ENCODE assay signal across 18 cellular contexts in genomic region chr20:63588641-63589041, GRCh38. TPM values are rescaled to one million over a fixed set of nuclear protein-coding genes. Genes with fewer than 3 reads are reported as not detected.
"Had no signal": no experiment of that assay in that cellular context is flagged by ENCODE, and none has a peak within 500 bp of the region (broad histone marks: within the 10 kb centered on the region; RNA-seq: fewer than 3 reads in every experiment).

No MANE protein-coding gene starts in this region.

- DNase-seq: activated CD4-positive, CD25-positive, alpha-beta regulatory T cell treated with anti-CD3 and anti-CD28 coated beads, Interleukin-2, amount 50 U/mL, for 72 hours; activated naive CD4-positive, alpha-beta T cell treated with Interleukin-2 at 50 U/mL for 16 hours; esophagus squamous epithelium; hippocampal formation; left ventricle myocardium superior; mesendoderm; stimulated activated CD4-positive, alpha-beta T cell treated with anti-CD3 and anti-CD28 coated beads, Interleukin-1b, Interleukin-23, amount 100 ng/mL, for 48 hours; T-helper 1 cell; T1000; thyroid gland; uterus had no signal

- H3K9me3 ChIP-seq: ascending aorta, esophagus squamous epithelium, pancreas, thyroid gland, uterus had no signal

- H3K27me3 ChIP-seq: ascending aorta, esophagus squamous epithelium, pancreas, thyroid gland, uterus had no signal

- H3K4me3 ChIP-seq: ascending aorta, esophagus squamous epithelium, pancreas, thyroid gland, uterus had no signal

- H3K4me3 Mint-ChIP-seq: neural crest cell had no signal

- H3K27ac ChIP-seq: ascending aorta, esophagus squamous epithelium, thyroid gland, uterus had no signal

- H3K9me3 Mint-ChIP-seq: neural crest cell had no signal

- FAIRE-seq: colon, keratinocyte, pancreas had no signal

- H3K4me1 ChIP-seq: ascending aorta, esophagus squamous epithelium, pancreas, thyroid gland, uterus had no signal

- H3K36me3 ChIP-seq: uterus had no signal

RNA-seq across cellular contexts. Expression of gene FNDC11, which starts 34.7 kb away (rescaled TPM):
- total RNA-seq: ascending aorta had no signal

RNA-seq across cellular contexts. Expression of gene SRMS, which starts 41.1 kb away (rescaled TPM):
- total RNA-seq: activated CD8-positive, alpha-beta memory T cell treated with anti-CD3 and anti-CD28 coated beads for 36 hours; ascending aorta; esophagus squamous epithelium; fibroblast of villous mesenchyme; left ventricle myocardium superior; neural crest cell; pancreas; thyroid gland; uterus had no signal
- polyA plus RNA-seq: pancreas had no signal

RNA-seq across cellular contexts. Expression of gene PTK6, which starts 51.5 kb away (rescaled TPM):
- total RNA-seq: ascending aorta, left ventricle myocardium superior, neural crest cell had no signal
